ENCODE assay signal across 8 cellular contexts in genomic region chr7:2680792-2681490, GRCh38. TPM values are rescaled to one million over a fixed set of nuclear protein-coding genes. Genes with fewer than 3 reads are reported as not detected.
A peak's percentile ranks its signal among the peaks of the same experiment; 100 is the strongest.
DNase-seq lines count a peak whose midpoint lies in the region; ATAC-seq and TF ChIP-seq lines count a peak whose summit lies in the region.

No MANE protein-coding gene starts in this region.

- H3K4me3 ChIP-seq in ascending aorta: no peak overlapping the region

- H3K9me3 ChIP-seq in ascending aorta: no peaks in the 10 kb centered on the region

- no peaks in the 10 kb centered on the region for H3K27me3 ChIP-seq in ascending aorta

- ATAC-seq in GM18520 (IDR thresholded peaks at IDR 0.05; ENCODE audit: unreplicated experiment) (no peak), HG02798 (IDR thresholded peaks at IDR 0.05; ENCODE audit: poor library complexity, unreplicated experiment) (no peak)

- peak; percentile 64 to 79 (median 75) for TF ChIP-seq CTCF in ascending aorta (IDR thresholded peaks at IDR 0.05)

- H3K4me1 ChIP-seq in ascending aorta: no peaks in the 10 kb centered on the region

- intact Hi-C loops in ascending aorta (cut with DNase I): loop anchor here (1.0 kb wide), 2 partner anchors 114 to 230 kb away; no protein-coding TSS in a partner anchor

- in situ Hi-C loops in KBM-7 (cut with MboI; ENCODE audit: low pct_unique_long_range_greater_than_20kb, low sequenced_read_pairs): no loop called here

- H3K27ac ChIP-seq in ascending aorta: no peak overlapping the region

- H3K36me3 ChIP-seq in ascending aorta: no peaks in the 10 kb centered on the region

- peak; percentile 82 for DNase-seq in Daoy (ENCODE audit: low read depth)
- DNase-seq in KBM-7: peak; percentile 60
- peak; percentile 63 for DNase-seq in SKM-1 treated with dmso at 0.1 percent for 144 hours (lab: John Stamatoyannopoulos, UW; ENCODE audit: unreplicated experiment)
- DNase-seq in ascending aorta (ENCODE audit: low spot score in 2 of 2): peak in 1 of 2 donors; percentile 87
- peak; percentile 87 for DNase-seq in hepatic stellate cell (ENCODE audit: low spot score)
- DNase-seq in retina: peak; percentile 78

RNA-seq across cellular contexts. Expression of gene AMZ1, which starts 7.1 kb away (rescaled TPM):
- 0.29 TPM in 1 of 2 replicates, not detected in the other for total RNA-seq in Daoy (2014; rRNA removed; shearing (Covaris generic))
- total RNA-seq in ascending aorta: not detected

RNA-seq across cellular contexts. Expression of gene TTYH3, which starts 49.2 kb away (rescaled TPM):
- total RNA-seq in Daoy (2014; rRNA removed; shearing (Covaris generic)): 16.5 and 18.3 TPM in 2 replicates
- total RNA-seq in ascending aorta: 70.5 TPM
